In the genomic region with DNA sequence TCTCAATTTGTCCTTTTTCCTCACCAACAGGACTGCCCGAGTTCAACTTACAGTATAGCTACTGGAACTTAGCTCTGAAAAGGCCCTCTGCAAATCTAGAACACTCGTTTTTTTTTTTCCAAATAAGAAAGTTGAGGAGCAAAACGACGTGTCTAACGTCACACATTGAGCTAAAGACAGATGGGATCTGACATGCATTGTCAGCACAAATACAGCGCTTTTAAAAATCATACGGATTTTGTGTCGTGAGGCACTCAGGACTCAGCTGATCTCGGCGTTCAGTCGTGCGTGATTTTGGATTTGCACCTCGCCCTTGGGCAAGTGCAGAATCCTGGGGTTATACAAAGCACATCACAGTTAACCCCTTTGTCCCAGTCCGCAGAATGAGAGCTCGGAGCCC, we compare ENCODE assay signal across 22 cellular contexts.
DNase-seq lines count a peak whose midpoint lies in the region; TF ChIP-seq lines count a peak whose summit lies in the region.
"Had no signal": no experiment of that assay in that cellular context is flagged by ENCODE, and none has a peak within 500 bp of the region (broad histone marks: within the 10 kb centered on the region; RNA-seq: fewer than 3 reads in every experiment).

No MANE protein-coding gene starts in this region.

- H2AFZ ChIP-seq in neuronal stem cell (ENCODE audit: low read length): no peak overlapping the region
- no peak overlapping the region for H2AFZ ChIP-seq in MM.1S (ENCODE audit: low read length)

- peaks cover 28% of the 10 kb centered on the region for H3K9me3 Mint-ChIP-seq in activated CD4-positive, alpha-beta T cell treated with anti-CD3 and anti-CD28 coated beads, Interleukin-2, amount 10 ng/mL, durations not matched to agents 7 days and 5 days
- no peaks in the 10 kb centered on the region; the same call in 1 of the 2 replicates for H3K9me3 Mint-ChIP-seq in HFFc6
- H3K9me3 Mint-ChIP-seq in endothelial cell (ENCODE audit: unreplicated experiment): no peaks in the 10 kb centered on the region
- H3K9me3 Mint-ChIP-seq: activated T-helper 1 cell treated with anti-CD3 and anti-CD28 coated beads, Interleukin-12 subunit alpha, Interleukin-12 subunit beta, Interleukin-2, Interleukin-4 antibody, amounts not matched to agents 30 ng/mL and 10 ng/mL and 1 ng/mL, durations not matched to agents 14 hours and 24 hours and 36 hours had no signal

- H3K79me2 ChIP-seq in MM.1S (ENCODE audit: low read length): no peaks in the 10 kb centered on the region

- no peak overlapping the region for H4K91ac ChIP-seq in neuronal stem cell (ENCODE audit: low read depth, low read length, poor library complexity)

- no peaks in the 10 kb centered on the region for H3K79me1 ChIP-seq in neuronal stem cell (ENCODE audit: low read depth, low read length)

- H3K4ac ChIP-seq in neuronal stem cell (ENCODE audit: low read length): no peak overlapping the region

- no peak overlapping the region for H2BK15ac ChIP-seq in neuronal stem cell (ENCODE audit: low read length)

- H3K36me3 Mint-ChIP-seq in activated CD4-positive, alpha-beta T cell treated with anti-CD3 and anti-CD28 coated beads, Interleukin-2, amount 10 ng/mL, durations not matched to agents 7 days and 5 days (ENCODE audit: low read depth): peaks cover 15% of the 10 kb centered on the region
- no peaks in the 10 kb centered on the region for H3K36me3 Mint-ChIP-seq in HFFc6 (ENCODE audit: low read depth)
- no peaks in the 10 kb centered on the region for H3K36me3 Mint-ChIP-seq in endothelial cell (ENCODE audit: low read depth, unreplicated experiment)

- H4K8ac ChIP-seq in neuronal stem cell (ENCODE audit: low read depth, low read length): no peak overlapping the region

- H3K18ac ChIP-seq in neuronal stem cell (ENCODE audit: low read length): no peak overlapping the region

- TF ChIP-seq CTCF in HFFc6 (IDR thresholded peaks at IDR 0.05): no peak
- TF ChIP-seq CTCF in endothelial cell (IDR thresholded peaks at IDR 0.05; ENCODE audit: unreplicated experiment): no peak
- TF ChIP-seq CTCF in colonic mucosa (IDR thresholded peaks at IDR 0.05): no peak
- TF ChIP-seq CTCF in MM.1S (IDR thresholded peaks at IDR 0.05; ENCODE audit: low read length): no peak

- POLR2A ChIA-PET in activated CD4-positive, alpha-beta T cell treated with anti-CD3 and anti-CD28 coated beads, Interleukin-2, amount 10 ng/mL, durations not matched to agents 7 days and 5 days (lab: Charles Lee): no interaction called here

- H3K27ac ChIP-seq in neuronal stem cell (replicated peaks; ENCODE audit: low read length) (no peak overlapping the region), colonic mucosa (no peak overlapping the region), MM.1S (ENCODE audit: low read length) (no peak overlapping the region)
- H3K27ac ChIP-seq: BLaER1 treated with 17β-estradiol and CSF1 and Interleukin-3, amounts not matched to agents 10 nM and 100 nM; breast epithelium; heart right ventricle; pancreas; suprapubic skin; WERI-Rb-1 had no signal

- intact Hi-C loops in colonic mucosa (cut with DNase I): no loop called here

- no peak overlapping the region for H2BK5ac ChIP-seq in neuronal stem cell (ENCODE audit: low read length)

- H3K27me3 ChIP-seq in neuronal stem cell (ENCODE audit: control insufficient read depth in 3 of 3, insufficient read depth in 3 of 3, low read depth in 1 of 3, low read length in 3 of 3): peaks cover 3 to 29% (median 20%) of the 10 kb centered on the region in 3 experiments
- H3K27me3 ChIP-seq in colonic mucosa: no peaks in the 10 kb centered on the region
- no peaks in the 10 kb centered on the region for H3K27me3 ChIP-seq in MM.1S (replicated peaks; ENCODE audit: insufficient read depth, low read length)
- H3K27me3 ChIP-seq: BLaER1 treated with 17β-estradiol and CSF1 and Interleukin-3, amounts not matched to agents 10 nM and 100 nM; breast epithelium; pancreas had no signal

- H3K9me2 ChIP-seq in MM.1S (replicated peaks; ENCODE audit: insufficient read depth, low read length): no peaks in the 10 kb centered on the region

- CTCF ChIA-PET in activated CD4-positive, alpha-beta T cell treated with anti-CD3 and anti-CD28 coated beads, Interleukin-2, amount 10 ng/mL, durations not matched to agents 7 days and 5 days (lab: Charles Lee): interaction anchor here (0.6 kb wide), 1 partner anchor 803 kb away, joined by 3 read pairs; no protein-coding TSS in a partner anchor

- no peaks in the 10 kb centered on the region for H4K20me1 ChIP-seq in MM.1S (ENCODE audit: insufficient read depth, low read length)
- H4K20me1 ChIP-seq: BLaER1 treated with 17β-estradiol and CSF1 and Interleukin-3, amounts not matched to agents 10 nM and 100 nM had no signal

- H3K36me3 ChIP-seq in neuronal stem cell (replicated peaks in 1 of 2; ENCODE audit: control insufficient read depth in 2 of 2, insufficient read depth in 2 of 2, low read length in 2 of 2): no peaks in the 10 kb centered on the region
- no peaks in the 10 kb centered on the region for H3K36me3 ChIP-seq in colonic mucosa
- no peaks in the 10 kb centered on the region for H3K36me3 ChIP-seq in MM.1S (replicated peaks; ENCODE audit: insufficient read depth, low read length)
- H3K36me3 ChIP-seq: BLaER1 treated with 17β-estradiol and CSF1 and Interleukin-3, amounts not matched to agents 10 nM and 100 nM; breast epithelium; heart right ventricle; pancreas; suprapubic skin; WERI-Rb-1 had no signal

- no peak for DNase-seq in activated CD4-positive, alpha-beta T cell treated with anti-CD3 and anti-CD28 coated beads, Interleukin-2, amount 10 ng/mL, durations not matched to agents 7 days and 5 days
- DNase-seq in activated CD4-positive, alpha-beta T cell treated with anti-CD3 and anti-CD28 coated beads for 4 hours: no peak
- no peak for DNase-seq in HFFc6
- DNase-seq in endothelial cell (ENCODE audit: low spot score): no peak
- no peak for DNase-seq in neuronal stem cell (ENCODE audit: low spot score)
- DNase-seq in colonic mucosa: no peak
- DNase-seq in NCI-H1436 (lab: John Stamatoyannopoulos, UW): no peak
- DNase-seq in MM.1S: no peak
- DNase-seq: heart right ventricle; Karpas-422; NCI-H1048; NCI-H2081; NCI-H446; NK-92 treated with Interleukin-12 subunit alpha and Interleukin-12 subunit beta, amount 100 ng/mL, for 24 hours; pancreas; stimulated activated CD4-positive, alpha-beta T cell treated with anti-CD3 and anti-CD28 coated beads, Interleukin-15, amount 100 ng/mL, for 24 hours; WERI-Rb-1 had no signal

- no CpG with 5 or more reads among the region's 15 CpGs for WGBS in neuronal stem cell (ENCODE audit: extremely low coverage in 2 of 2, insufficient read length in 2 of 2, insufficient replicate concordance in 1 of 2), 2 donors

- H3K4me2 ChIP-seq in neuronal stem cell (ENCODE audit: insufficient read depth, low read length, poor library complexity, severe bottlenecking) (peak overlapping the region; percentile 52), MM.1S (ENCODE audit: low read depth, low read length) (no peak overlapping the region)
- H3K4me2 ChIP-seq: BLaER1 treated with 17β-estradiol and CSF1 and Interleukin-3, amounts not matched to agents 10 nM and 100 nM had no signal

- H2BK120ac ChIP-seq in neuronal stem cell (ENCODE audit: low read depth, low read length): no peak overlapping the region

- H3K4me1 ChIP-seq in neuronal stem cell (ENCODE audit: control insufficient read depth in 2 of 2, insufficient read depth in 1 of 2, low read depth in 1 of 2, low read length in 2 of 2) (peaks cover 0 to 1% of the 10 kb centered on the region in 2 donors), colonic mucosa (no peaks in the 10 kb centered on the region), MM.1S (ENCODE audit: low read length) (no peaks in the 10 kb centered on the region)
- H3K4me1 ChIP-seq: BLaER1 treated with 17β-estradiol and CSF1 and Interleukin-3, amounts not matched to agents 10 nM and 100 nM; breast epithelium; heart right ventricle; pancreas; suprapubic skin had no signal

- H3K14ac ChIP-seq in neuronal stem cell (ENCODE audit: low read length): no peak overlapping the region

- no peak overlapping the region for H2BK12ac ChIP-seq in neuronal stem cell (ENCODE audit: low read length)

- H3K27me3 Mint-ChIP-seq in activated CD4-positive, alpha-beta T cell treated with anti-CD3 and anti-CD28 coated beads, Interleukin-2, amount 10 ng/mL, durations not matched to agents 7 days and 5 days: peaks cover 44% of the 10 kb centered on the region
- peaks cover 23% of the 10 kb centered on the region for H3K27me3 Mint-ChIP-seq in HFFc6 (ENCODE audit: insufficient read depth)
- H3K27me3 Mint-ChIP-seq in endothelial cell (ENCODE audit: unreplicated experiment): peaks cover 19% of the 10 kb centered on the region

- peak overlapping the region; percentile 81 for H3K27ac Mint-ChIP-seq in activated CD4-positive, alpha-beta T cell treated with anti-CD3 and anti-CD28 coated beads, Interleukin-2, amount 10 ng/mL, durations not matched to agents 7 days and 5 days
- H3K27ac Mint-ChIP-seq in HFFc6: no peak overlapping the region
- H3K27ac Mint-ChIP-seq in endothelial cell (ENCODE audit: unreplicated experiment): no peak overlapping the region
- H3K27ac Mint-ChIP-seq: activated T-helper 1 cell treated with anti-CD3 and anti-CD28 coated beads, Interleukin-12 subunit alpha, Interleukin-12 subunit beta, Interleukin-2, Interleukin-4 antibody, amounts not matched to agents 30 ng/mL and 10 ng/mL and 1 ng/mL, durations not matched to agents 14 hours and 24 hours and 36 hours; dendritic cell treated with granulocyte-macrophage colony-stimulating factor and Interleukin-4, amounts not matched to agents 40 ng/mL and 50 ng/mL, for 4 days had no signal

- H3K9me3 ChIP-seq in neuronal stem cell (replicated peaks in 1 of 2; ENCODE audit: control insufficient read depth in 2 of 2, insufficient read depth in 1 of 2, low read depth in 1 of 2, low read length in 2 of 2) (no peaks in the 10 kb centered on the region), colonic mucosa (no peaks in the 10 kb centered on the region), MM.1S (replicated peaks; ENCODE audit: insufficient read depth, low read length) (no peaks in the 10 kb centered on the region)
- H3K9me3 ChIP-seq: BLaER1 treated with 17β-estradiol and CSF1 and Interleukin-3, amounts not matched to agents 10 nM and 100 nM; breast epithelium; heart right ventricle; pancreas; suprapubic skin had no signal

- no peak overlapping the region for H2AK5ac ChIP-seq in neuronal stem cell (ENCODE audit: low read depth, low read length)

- H3K23ac ChIP-seq in neuronal stem cell (ENCODE audit: low read depth, low read length, poor library complexity): no peak overlapping the region

- H3K4me3 ChIP-seq in neuronal stem cell (ENCODE audit: low read length in 2 of 2) (no peak overlapping the region), colonic mucosa (no peak overlapping the region), MM.1S (ENCODE audit: low read length) (no peak overlapping the region)
- H3K4me3 ChIP-seq: BLaER1 treated with 17β-estradiol and CSF1 and Interleukin-3, amounts not matched to agents 10 nM and 100 nM; breast epithelium; heart right ventricle; pancreas; suprapubic skin had no signal

- no peaks in the 10 kb centered on the region for H3F3A ChIP-seq in MM.1S (ENCODE audit: insufficient read depth, low read length)

- H3K4me1 Mint-ChIP-seq in activated CD4-positive, alpha-beta T cell treated with anti-CD3 and anti-CD28 coated beads, Interleukin-2, amount 10 ng/mL, durations not matched to agents 7 days and 5 days: peaks cover 10% of the 10 kb centered on the region
- H3K4me1 Mint-ChIP-seq in HFFc6 (ENCODE audit: low read depth) (peaks cover 14% of the 10 kb centered on the region), endothelial cell (ENCODE audit: unreplicated experiment) (peaks cover 23% of the 10 kb centered on the region)

- H3K9ac ChIP-seq in neuronal stem cell (ENCODE audit: low read depth, low read length, poor library complexity) (no peak overlapping the region), colonic mucosa (ENCODE audit: low read depth in 2 of 2, low read length in 2 of 2) (no peak overlapping the region), MM.1S (ENCODE audit: low read length) (no peak overlapping the region)
- H3K9ac ChIP-seq: BLaER1 treated with 17β-estradiol and CSF1 and Interleukin-3, amounts not matched to agents 10 nM and 100 nM had no signal

- peak overlapping the region; percentile 59 for H3K4me3 Mint-ChIP-seq in activated CD4-positive, alpha-beta T cell treated with anti-CD3 and anti-CD28 coated beads, Interleukin-2, amount 10 ng/mL, durations not matched to agents 7 days and 5 days
- H3K4me3 Mint-ChIP-seq in HFFc6: peak overlapping the region; percentile 76; the same call in 1 of the 2 replicates
- H3K4me3 Mint-ChIP-seq in endothelial cell (ENCODE audit: unreplicated experiment): peak overlapping the region; percentile 86
- H3K4me3 Mint-ChIP-seq: activated T-helper 1 cell treated with anti-CD3 and anti-CD28 coated beads, Interleukin-12 subunit alpha, Interleukin-12 subunit beta, Interleukin-2, Interleukin-4 antibody, amounts not matched to agents 30 ng/mL and 10 ng/mL and 1 ng/mL, durations not matched to agents 14 hours and 24 hours and 36 hours; dendritic cell treated with granulocyte-macrophage colony-stimulating factor and Interleukin-4, amounts not matched to agents 40 ng/mL and 50 ng/mL, for 4 days had no signal
